ENCODE assay signal across 8 cellular contexts in the genomic region with DNA sequence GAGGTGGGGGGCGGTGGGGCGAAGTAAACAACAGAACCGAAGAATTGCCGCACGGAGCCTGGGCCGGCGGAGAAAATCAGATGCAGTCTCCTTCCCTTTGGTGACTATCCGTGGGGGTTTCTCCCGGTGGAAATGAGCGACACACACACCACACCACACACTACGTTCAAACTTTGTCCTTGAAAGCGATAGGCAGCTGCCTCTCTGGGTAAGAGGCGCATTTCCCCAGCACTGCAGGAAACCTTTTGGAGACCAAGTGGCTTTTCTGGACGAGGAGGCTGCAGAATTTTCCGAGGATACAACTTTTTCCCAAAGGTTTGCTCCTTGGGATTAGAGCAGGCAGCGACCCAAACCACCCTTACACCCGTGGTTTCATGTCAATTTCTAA. TPM values are rescaled to one million over a fixed set of nuclear protein-coding genes. Genes with fewer than 3 reads are reported as not detected.
DNase-seq lines count a peak whose midpoint lies in the region; ATAC-seq lines count a peak whose summit lies in the region.

No MANE protein-coding gene starts in this region.

- POLR2A ChIA-PET in activated CD8-positive, alpha-beta T cell treated with anti-CD3 and anti-CD28 coated beads, Interleukin-2, amount 10 ng/mL, durations not matched to agents 7 days and 5 days (lab: Charles Lee) = no interaction called here

- H3K27me3 ChIP-seq in iPS-15b (ENCODE audit: control insufficient read depth, insufficient read depth, low read length) = peaks cover 28% of the 10 kb centered on the region

- no peaks in the 10 kb centered on the region for H3K36me3 Mint-ChIP-seq in T-helper 1 cell treated with Interleukin-12 subunit alpha and Interleukin-12 subunit beta and Interleukin-4 antibody, amounts not matched to agents 30 μg/mL and 1 μg/mL, for 36 hours (ENCODE audit: low read depth)
- no peaks in the 10 kb centered on the region for H3K36me3 Mint-ChIP-seq in activated CD8-positive, alpha-beta T cell treated with anti-CD3 and anti-CD28 coated beads, Interleukin-2, amount 10 ng/mL, durations not matched to agents 7 days and 5 days (ENCODE audit: low read depth)
- peaks cover 5% of the 10 kb centered on the region for H3K36me3 Mint-ChIP-seq in stimulated activated memory B cell treated with anti-CD40 and anti-IgM and Interleukin-4, amounts not matched to agents 10 μg/mL and 1 μg/mL and 100 μg/mL, for 72 hours

- no peaks in the 10 kb centered on the region for H3K9me3 ChIP-seq in iPS-15b (ENCODE audit: control insufficient read depth, insufficient read depth, low read length)

- H3K4me1 Mint-ChIP-seq in T-helper 1 cell treated with Interleukin-12 subunit alpha and Interleukin-12 subunit beta and Interleukin-4 antibody, amounts not matched to agents 30 μg/mL and 1 μg/mL, for 36 hours (ENCODE audit: low read depth) = peaks cover 3% of the 10 kb centered on the region
- peaks cover 3% of the 10 kb centered on the region for H3K4me1 Mint-ChIP-seq in activated CD8-positive, alpha-beta T cell treated with anti-CD3 and anti-CD28 coated beads, Interleukin-2, amount 10 ng/mL, durations not matched to agents 7 days and 5 days (ENCODE audit: low read depth)
- H3K4me1 Mint-ChIP-seq in stimulated activated memory B cell treated with anti-CD40 and anti-IgM and Interleukin-4, amounts not matched to agents 10 μg/mL and 1 μg/mL and 100 μg/mL, for 72 hours = peaks cover 2% of the 10 kb centered on the region

- H3K9ac ChIP-seq in iPS-15b (ENCODE audit: low read depth, low read length) = peak overlapping the region; percentile 32

- DNase-seq in T-helper 1 cell (no peak), hepatic stellate cell (ENCODE audit: low spot score) (no peak), NCI-H187 treated with DMSO at 0.1 percent for 48 hours (lab: John Stamatoyannopoulos, UW) (no peak)
- no peak for DNase-seq in activated CD8-positive, alpha-beta T cell treated with anti-CD3 and anti-CD28 coated beads, Interleukin-2, amount 10 ng/mL, durations not matched to agents 7 days and 5 days

- no peak for ATAC-seq in activated CD8-positive, alpha-beta T cell treated with anti-CD3 and anti-CD28 coated beads, Interleukin-2, amount 10 ng/mL, durations not matched to agents 7 days and 5 days
- no peak for ATAC-seq in stimulated activated memory B cell treated with anti-CD40 and anti-IgM and Interleukin-4, amounts not matched to agents 10 μg/mL and 1 μg/mL and 100 μg/mL, for 72 hours
- no peak for ATAC-seq in GM21528 (IDR thresholded peaks at IDR 0.05; ENCODE audit: low FRiP score, unreplicated experiment)

- peak overlapping the region; percentile 19 for H3K4me3 Mint-ChIP-seq in T-helper 1 cell treated with Interleukin-12 subunit alpha and Interleukin-12 subunit beta and Interleukin-4 antibody, amounts not matched to agents 30 μg/mL and 1 μg/mL, for 36 hours
- H3K4me3 Mint-ChIP-seq in activated CD8-positive, alpha-beta T cell treated with anti-CD3 and anti-CD28 coated beads, Interleukin-2, amount 10 ng/mL, durations not matched to agents 7 days and 5 days = peak overlapping the region; percentile 48
- H3K4me3 Mint-ChIP-seq in stimulated activated memory B cell treated with anti-CD40 and anti-IgM and Interleukin-4, amounts not matched to agents 10 μg/mL and 1 μg/mL and 100 μg/mL, for 72 hours = peak overlapping the region; percentile 19

- peaks cover 10% of the 10 kb centered on the region for H3K4me1 ChIP-seq in iPS-15b (ENCODE audit: control insufficient read depth, insufficient read depth, low read length)

- peaks cover 7% of the 10 kb centered on the region for H3K9me3 Mint-ChIP-seq in T-helper 1 cell treated with Interleukin-12 subunit alpha and Interleukin-12 subunit beta and Interleukin-4 antibody, amounts not matched to agents 30 μg/mL and 1 μg/mL, for 36 hours
- no peaks in the 10 kb centered on the region for H3K9me3 Mint-ChIP-seq in activated CD8-positive, alpha-beta T cell treated with anti-CD3 and anti-CD28 coated beads, Interleukin-2, amount 10 ng/mL, durations not matched to agents 7 days and 5 days (ENCODE audit: insufficient read depth)
- H3K9me3 Mint-ChIP-seq in stimulated activated memory B cell treated with anti-CD40 and anti-IgM and Interleukin-4, amounts not matched to agents 10 μg/mL and 1 μg/mL and 100 μg/mL, for 72 hours = peaks cover 8% of the 10 kb centered on the region

- CTCF ChIA-PET in activated CD8-positive, alpha-beta T cell treated with anti-CD3 and anti-CD28 coated beads, Interleukin-2, amount 10 ng/mL, durations not matched to agents 7 days and 5 days (lab: Charles Lee) = no interaction called here

- no peaks in the 10 kb centered on the region for H3K36me3 ChIP-seq in iPS-15b (ENCODE audit: control insufficient read depth, insufficient read depth, low read length)

- H3K27me3 Mint-ChIP-seq in T-helper 1 cell treated with Interleukin-12 subunit alpha and Interleukin-12 subunit beta and Interleukin-4 antibody, amounts not matched to agents 30 μg/mL and 1 μg/mL, for 36 hours (ENCODE audit: low read depth) = peaks cover 30% of the 10 kb centered on the region
- peaks cover 36% of the 10 kb centered on the region for H3K27me3 Mint-ChIP-seq in activated CD8-positive, alpha-beta T cell treated with anti-CD3 and anti-CD28 coated beads, Interleukin-2, amount 10 ng/mL, durations not matched to agents 7 days and 5 days (ENCODE audit: low read depth)
- peaks cover 40% of the 10 kb centered on the region for H3K27me3 Mint-ChIP-seq in stimulated activated memory B cell treated with anti-CD40 and anti-IgM and Interleukin-4, amounts not matched to agents 10 μg/mL and 1 μg/mL and 100 μg/mL, for 72 hours

- H3K27ac Mint-ChIP-seq in T-helper 1 cell treated with Interleukin-12 subunit alpha and Interleukin-12 subunit beta and Interleukin-4 antibody, amounts not matched to agents 30 μg/mL and 1 μg/mL, for 36 hours = no peak overlapping the region
- no peak overlapping the region for H3K27ac Mint-ChIP-seq in activated CD8-positive, alpha-beta T cell treated with anti-CD3 and anti-CD28 coated beads, Interleukin-2, amount 10 ng/mL, durations not matched to agents 7 days and 5 days
- no peak overlapping the region for H3K27ac Mint-ChIP-seq in stimulated activated memory B cell treated with anti-CD40 and anti-IgM and Interleukin-4, amounts not matched to agents 10 μg/mL and 1 μg/mL and 100 μg/mL, for 72 hours

- H3K4me3 ChIP-seq in iPS-15b (ENCODE audit: low read depth, low read length) = peak overlapping the region; percentile 64

RNA-seq across cellular contexts. Expression of a gene that starts 38.1 kb away (rescaled TPM):
- total RNA-seq in activated CD8-positive, alpha-beta T cell treated with anti-CD3 and anti-CD28 coated beads, Interleukin-2, amount 10 ng/mL, durations not matched to agents 7 days and 5 days = 1 to 10 TPM in 1 of 2 experiments, under 1 TPM in 1; 0.95 to 1.3 TPM
